9 cellular contexts compared by ENCODE assay signal in genomic region chr13:110136660-110137585, GRCh38.
DNase-seq lines count a peak whose midpoint lies in the region; ATAC-seq and TF ChIP-seq lines count a peak whose summit lies in the region.
"Had no signal": no experiment of that assay in that cellular context is flagged by ENCODE, and none has a peak within 500 bp of the region (broad histone marks: within the 10 kb centered on the region; RNA-seq: fewer than 3 reads in every experiment).

No MANE protein-coding gene starts in this region.

- H3K4me1 Mint-ChIP-seq in CD14-positive monocyte (peaks cover 20% of the 10 kb centered on the region), naive B cell (peaks cover 4 to 12% (median 10%) of the 10 kb centered on the region in 3 donors)

- DNase-seq in CD14-positive monocyte (ENCODE audit: low spot score) (no peak), dorsolateral prefrontal cortex (peak in 3 of 10 donors; percentile 51 to 65 (median 58)), naive B cell (no peak)
- no peak for DNase-seq in stimulated activated CD4-positive, alpha-beta T cell treated with anti-CD3 and anti-CD28 coated beads, Interleukin-15, amount 100 ng/mL, for 24 hours
- DNase-seq: activated CD8-positive, alpha-beta memory T cell treated with anti-CD3 and anti-CD28 coated beads, Interleukin-2, amount 50 U/mL, for 48 hours had no signal

- H3K36me3 ChIP-seq in HUES64 (ENCODE audit: insufficient read depth, low read length): no peaks in the 10 kb centered on the region

- ATAC-seq in naive B cell (ENCODE audit: low read depth in 2 of 2) (no peak), HG03439 (IDR thresholded peaks at IDR 0.05; ENCODE audit: unreplicated experiment) (no peak), HG02763 (IDR thresholded peaks at IDR 0.05; ENCODE audit: unreplicated experiment) (no peak), HG02759 (IDR thresholded peaks at IDR 0.05; ENCODE audit: unreplicated experiment) (no peak)

- H3K9me3 ChIP-seq in HUES64 (ENCODE audit: insufficient read depth, low read depth, low read length): no peaks in the 10 kb centered on the region

- peak overlapping the region; percentile 59; the same call in 1 of the 2 replicates for H3K9ac ChIP-seq in HUES64 (ENCODE audit: low read depth, low read length)

- 31% methylated on average over 14 of the region's 16 CpGs for WGBS in HUES64

- H3K9me3 Mint-ChIP-seq in CD14-positive monocyte (peaks cover 0 to 2% (median 0%) of the 10 kb centered on the region in 7 donors), naive B cell (peaks cover 0 to 4% (median 0%) of the 10 kb centered on the region in 7 donors)

- intact Hi-C loops in CD14-positive monocyte (cut with micrococcal nuclease): loop anchor here in 1 of 2 donors (5.0 to 10.0 kb wide), 3 partner anchors 85 to 362 kb away; no protein-coding TSS in a partner anchor
- intact Hi-C loops in dorsolateral prefrontal cortex (cut with DNase I): no loop called here

- no peak for TF ChIP-seq CTCF in CD14-positive monocyte (IDR thresholded peaks at IDR 0.05)
- TF ChIP-seq CTCF in dorsolateral prefrontal cortex (IDR thresholded peaks at IDR 0.05 in 54 of 56, conservative IDR thresholded peaks at IDR 0.05 in 2 of 56; ENCODE audit: low read depth in 1 of 56, partially characterized antibody in 56 of 56): no peak

- peaks cover 0 to 4% (median 0%) of the 10 kb centered on the region in 3 donors for H3K27me3 Mint-ChIP-seq in CD14-positive monocyte (ENCODE audit: low read depth in 3 of 3)
- H3K27me3 Mint-ChIP-seq in naive B cell: peaks cover 4 to 39% (median 38%) of the 10 kb centered on the region in 3 donors

- H3K4me3 ChIP-seq in HUES64 (ENCODE audit: low read length) (peak overlapping the region; percentile 65), dorsolateral prefrontal cortex (peak overlapping the region in 50 of 59 donors; percentile 5 to 81 (median 64))

- H3K36me3 Mint-ChIP-seq in CD14-positive monocyte: no peaks in the 10 kb centered on the region
- H3K36me3 Mint-ChIP-seq in naive B cell: peaks cover 0 to 6% of the 10 kb centered on the region in 2 donors

- H3K27ac ChIP-seq in HUES64 (ENCODE audit: low read depth, low read length) (peak overlapping the region; percentile 40), dorsolateral prefrontal cortex (peak overlapping the region in 40 of 59 donors; percentile 11 to 84 (median 70))

- H3K27me3 ChIP-seq in HUES64 (ENCODE audit: insufficient read depth, low read length): peaks cover 11% of the 10 kb centered on the region; the same call in 1 of the 2 replicates
- H3K27me3 ChIP-seq in dorsolateral prefrontal cortex: no peaks in the 10 kb centered on the region

- H3K4me3 Mint-ChIP-seq in CD14-positive monocyte (peak overlapping the region; percentile 82 to 92), naive B cell (peak overlapping the region in 5 of 8 donors; percentile 68 to 85 (median 79))

- peaks cover 46% of the 10 kb centered on the region for H3K4me1 ChIP-seq in HUES64 (ENCODE audit: insufficient read depth, low read length)

- H3K27ac Mint-ChIP-seq in CD14-positive monocyte: peak overlapping the region; percentile 94 to 98 (median 97)
- H3K27ac Mint-ChIP-seq in naive B cell: no peak overlapping the region

Comparison
In these comparisons a context has a peak if more than half of its experiments do, and no peak if none do; other contexts are left out.
1. H3K27ac Mint-ChIP-seq: peak in CD14-positive monocyte (7 of 7); none in naive B cell (0 of 6).